ENCODE assay signal across 1 cellular context in genomic region chr15:40489274-40490175, GRCh38.
TF ChIP-seq lines count a peak whose summit lies in the region.

No MANE protein-coding gene starts in this region.

TF ChIP-seq in H1, 55 proteins besides CTCF, POLR2A, EP300 and RAD21:
- TF ChIP-seq HDAC2 (IDR thresholded peaks at IDR 0.05; ENCODE audit: borderline replicate concordance in 1 of 2, low read depth in 2 of 2, low read length in 2 of 2) (no peak), CEBPB (IDR thresholded peaks at IDR 0.05; ENCODE audit: low read depth, low read length) (no peak), SP1 (IDR thresholded peaks at IDR 0.05; ENCODE audit: low read depth, low read length) (no peak), CHD1 (IDR thresholded peaks at IDR 0.05; ENCODE audit: low read depth, low read length) (no peak), GTF2F1 (IDR thresholded peaks at IDR 0.05; ENCODE audit: borderline replicate concordance, low read depth, low read length) (no peak), TCF12 (IDR thresholded peaks at IDR 0.05; ENCODE audit: low read depth, low read length) (no peak), YY1 (IDR thresholded peaks at IDR 0.05; ENCODE audit: low read depth, low read length) (peak; percentile 62), NRF1 (IDR thresholded peaks at IDR 0.05; ENCODE audit: low read depth, low read length) (no peak)
TF ChIP-seq in H1: peak in this region for 1.
